1 cellular context compared by ENCODE assay signal in genomic region chr1:22143065-22143514, GRCh38.
A peak's percentile ranks its signal among the peaks of the same experiment; 100 is the strongest.
TF ChIP-seq lines count a peak whose summit lies in the region.

WNT4 (minus strand) TSS chr1:22143097; CDS start chr1:22142922, 175 bp downstream.

TF ChIP-seq in K562, 482 proteins besides CTCF, POLR2A, EP300 and RAD21 (continued from another document):
- TF ChIP-seq VEZF1 (CRISPR knock-in tag; IDR thresholded peaks at IDR 0.05) (peak; percentile 40), POLR2AphosphoS5 (IDR thresholded peaks at IDR 0.05; ENCODE audit: control insufficient read depth, insufficient read depth, low read depth, low read length) (no peak), U2AF1 (optimal IDR thresholded peaks at IDR 0.05; ENCODE audit: low read depth, low read length) (no peak), CC2D1A (IDR thresholded peaks at IDR 0.05) (no peak), ZHX1 (conservative IDR thresholded peaks at IDR 0.05; ENCODE audit: low read length) (no peak), CHD4 (IDR thresholded peaks at IDR 0.05; ENCODE audit: insufficient read depth, insufficient replicate concordance, low read depth, low read length, poor library complexity, severe bottlenecking) (no peak), MGA (IDR thresholded peaks at IDR 0.05) (no peak)
